In the genomic region with DNA sequence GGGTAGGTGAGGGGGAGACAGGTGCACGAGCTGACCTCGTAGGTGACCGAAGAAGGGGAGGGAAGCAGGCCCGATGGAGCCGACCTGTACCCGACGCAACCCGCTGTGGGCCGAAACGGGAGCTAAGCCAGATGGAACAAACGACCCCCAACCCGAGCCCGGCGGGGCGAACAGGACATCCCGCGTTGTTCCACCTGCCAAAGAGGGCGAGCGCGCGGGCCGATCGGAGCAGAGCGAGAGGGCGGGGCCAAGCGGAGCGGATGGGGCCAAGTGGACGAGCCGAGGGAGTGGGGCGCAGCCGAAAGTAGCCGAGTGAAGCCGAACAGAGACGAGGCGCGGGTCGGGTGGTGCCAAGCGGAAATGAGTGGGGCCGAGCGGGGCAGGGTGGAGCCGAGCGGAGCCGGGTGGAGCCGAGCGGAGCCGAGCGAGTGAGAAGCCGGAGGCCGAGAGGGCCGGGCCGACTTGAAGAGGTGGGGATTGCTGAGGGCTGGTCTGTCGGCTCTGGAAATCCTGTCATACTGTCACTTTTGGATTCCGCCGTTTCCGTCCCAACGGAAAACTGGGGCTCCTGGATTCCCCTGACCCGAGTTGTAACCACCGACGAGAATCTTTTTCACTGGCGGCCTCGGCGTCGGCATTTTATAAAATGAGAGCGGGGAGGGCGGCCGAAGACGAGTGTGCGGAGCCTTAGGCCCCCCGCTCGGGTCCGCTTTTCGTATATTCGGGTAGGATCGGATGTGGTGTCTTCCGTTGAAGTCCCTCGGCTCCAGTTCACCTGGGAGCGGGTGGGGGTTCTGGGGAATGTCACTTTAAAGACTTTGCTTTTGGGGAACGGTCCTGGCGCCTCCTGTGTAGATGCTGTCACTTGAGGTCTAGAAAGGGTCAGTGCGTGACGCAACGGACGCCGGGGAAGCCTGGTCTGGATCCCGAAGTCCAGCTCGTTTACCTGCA, we compare ENCODE assay signal across 8 cellular contexts. TPM values are rescaled to one million over a fixed set of nuclear protein-coding genes. Genes with fewer than 3 reads are reported as not detected.
DNase-seq lines count a peak whose midpoint lies in the region; ATAC-seq and TF ChIP-seq lines count a peak whose summit lies in the region.

No MANE protein-coding gene starts in this region.

- peaks cover 2 to 4% (median 2%) of the 10 kb centered on the region in 3 donors for H3K27me3 Mint-ChIP-seq in immature natural killer cell (ENCODE audit: low read depth in 3 of 3)

- in situ Hi-C loops in GM13977 (cut with MboI; ENCODE audit: low pct_unique_long_range_greater_than_20kb, low sequenced_read_pairs, unreplicated experiment), result no loop called here

- no peaks in the 10 kb centered on the region for H3K27me3 ChIP-seq in smooth muscle cell (ENCODE audit: low read depth)

- DNase-seq in GM13977 (ENCODE audit: low spot score), result peak; percentile 93
- peak; percentile 51 for DNase-seq in NCI-H1105 treated with DMSO at 0.1 percent for 48 hours (lab: John Stamatoyannopoulos, UW)
- peak; percentile 81 to 88 (median 86) for DNase-seq in activated CD4-positive, CD25-positive, alpha-beta regulatory T cell (lab: John Stamatoyannopoulos, UW)
- peak in 59 of 61 donors; percentile 34 to 95 (median 88) for DNase-seq in caudate nucleus (lab: John Stamatoyannopoulos, UW)
- DNase-seq in immature natural killer cell, result peak; percentile 94 to 96 (median 95)
- DNase-seq in smooth muscle cell (lab: John Stamatoyannopoulos, UW; ENCODE audit: unreplicated experiment), result peak; percentile 62
- no peak for DNase-seq in UCSD-AML1 (lab: John Stamatoyannopoulos, UW; ENCODE audit: unreplicated experiment)

- H3K4me1 ChIP-seq in smooth muscle cell (ENCODE audit: low read depth), result no peaks in the 10 kb centered on the region

- peaks cover 11 to 14% (median 11%) of the 10 kb centered on the region in 3 donors for H3K36me3 Mint-ChIP-seq in immature natural killer cell

- H3K27ac ChIP-seq in caudate nucleus (ENCODE audit: low read depth, low read length) (no peak overlapping the region), smooth muscle cell (ENCODE audit: low read depth) (no peak overlapping the region)

- no peaks in the 10 kb centered on the region for H4K20me1 ChIP-seq in smooth muscle cell (ENCODE audit: low read depth)

- H3F3A ChIP-seq in smooth muscle cell (ENCODE audit: low read depth), result peaks cover 5% of the 10 kb centered on the region

- peak overlapping the region; percentile 88 to 95 (median 92) for H3K27ac Mint-ChIP-seq in immature natural killer cell

- H3K79me2 ChIP-seq in smooth muscle cell (ENCODE audit: low read depth), result no peaks in the 10 kb centered on the region

- H3K4me3 ChIP-seq in smooth muscle cell, result peak overlapping the region; percentile 61

- peak overlapping the region; percentile 81 to 95 (median 92) for H3K4me3 Mint-ChIP-seq in immature natural killer cell

- H3K9ac ChIP-seq in smooth muscle cell (ENCODE audit: low read depth), result peak overlapping the region; percentile 70

- H3K4me1 Mint-ChIP-seq in immature natural killer cell, result peaks cover 29 to 31% of the 10 kb centered on the region in 2 donors

- H3K9me3 ChIP-seq in smooth muscle cell (replicated peaks; ENCODE audit: low read depth), result no peaks in the 10 kb centered on the region

- peak; percentile 99 for ATAC-seq in HG02678 (IDR thresholded peaks at IDR 0.05; ENCODE audit: unreplicated experiment)

- TF ChIP-seq CTCF in GM13977 (IDR thresholded peaks at IDR 0.05; ENCODE audit: extremely low read depth, insufficient read depth, missing control alignments) (no peak), smooth muscle cell (IDR thresholded peaks at IDR 0.05; ENCODE audit: borderline replicate concordance, insufficient read depth, poor library complexity, severe bottlenecking) (no peak)

- H2AFZ ChIP-seq in smooth muscle cell (ENCODE audit: low read depth), result peak overlapping the region; percentile 88

- H3K4me2 ChIP-seq in smooth muscle cell, result peak overlapping the region; percentile 87

- H3K36me3 ChIP-seq in smooth muscle cell (ENCODE audit: low read depth), result no peaks in the 10 kb centered on the region

- H3K9me3 Mint-ChIP-seq in immature natural killer cell, result peaks cover 3 to 12% (median 6%) of the 10 kb centered on the region in 6 donors

- 2% methylated on average over 85 of the region's 86 CpGs for WGBS in smooth muscle cell (ENCODE audit: low lambda C conversion rate)

RNA-seq across cellular contexts. Expression of a gene that starts 15.6 kb away (rescaled TPM):
- polyA plus RNA-seq in immature natural killer cell (not detected), smooth muscle cell (0.24 and 1.6 TPM in 2 replicates)
- total RNA-seq in smooth muscle cell, result 0.18 and 0.58 TPM in 2 replicates
